Comparison of ENCODE assay signal across 9 cellular contexts in the genomic region with DNA sequence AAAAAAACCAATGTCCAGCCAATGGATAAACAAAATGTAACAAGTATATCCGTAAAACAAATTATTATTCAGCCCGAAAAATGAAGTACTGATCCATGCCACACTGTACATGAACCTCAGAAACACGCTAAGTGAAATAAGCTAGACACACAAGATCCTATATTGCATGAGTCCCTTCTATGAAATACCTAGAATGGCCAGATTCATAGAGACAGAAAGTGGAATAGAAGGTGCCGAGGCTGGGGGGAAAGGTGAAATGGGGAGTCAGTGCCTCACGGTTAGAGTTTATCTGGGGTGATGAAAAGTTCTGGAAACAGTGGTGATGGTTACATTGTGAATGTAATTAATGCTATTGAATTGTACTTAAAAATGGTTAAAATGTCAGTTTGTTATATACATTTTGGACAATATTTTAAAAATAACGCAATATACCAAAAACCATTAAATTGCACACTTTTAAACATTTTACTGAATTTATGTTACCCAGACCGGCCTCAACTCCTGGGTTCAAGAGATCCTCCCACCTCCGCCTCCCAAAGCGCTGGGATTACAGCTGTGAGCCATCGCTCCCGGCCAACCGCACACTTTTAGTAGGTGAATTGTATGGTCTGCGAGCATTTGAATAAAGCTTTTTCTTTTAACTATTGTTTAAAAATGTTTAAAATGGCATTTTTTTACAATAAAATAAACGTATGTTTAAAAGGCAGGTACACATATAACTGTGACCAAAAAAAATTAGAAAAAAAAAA. TPM values are rescaled to one million over a fixed set of nuclear protein-coding genes. Genes with fewer than 3 reads are reported as not detected.
DNase-seq lines count a peak whose midpoint lies in the region; ATAC-seq and TF ChIP-seq lines count a peak whose summit lies in the region.
"Had no signal": no experiment of that assay in that cellular context is flagged by ENCODE, and none has a peak within 500 bp of the region (broad histone marks: within the 10 kb centered on the region; RNA-seq: fewer than 3 reads in every experiment).

No MANE protein-coding gene starts in this region.

- H2BK15ac ChIP-seq in IMR-90 (ENCODE audit: low read depth, low read length): no peak overlapping the region

- H3K4me3 Mint-ChIP-seq in activated naive CD8-positive, alpha-beta T cell treated with anti-CD3 and anti-CD28 coated beads, Interleukin-2, amount 10 ng/mL, durations not matched to agents 7 days and 5 days: peak overlapping the region; percentile 99

- dilution Hi-C loops in IMR-90 (cut with HindIII; ENCODE audit: low sequenced_read_pairs, unreplicated experiment): no loop called here

- no peak overlapping the region for H4K91ac ChIP-seq in IMR-90 (ENCODE audit: insufficient read depth, low read depth, low read length)

- peaks cover 5 to 44% of the 10 kb centered on the region in 2 experiments; a peak in 3 of 4 replicates for H3K79me1 ChIP-seq in IMR-90 (ENCODE audit: low read depth in 1 of 2, low read length in 2 of 2)

- no peak overlapping the region for H3K4ac ChIP-seq in IMR-90 (ENCODE audit: low read depth, low read length)

- H3K4me3 ChIP-seq in IMR-90 (ENCODE audit: insufficient read depth, low read depth, low read length) (peak overlapping the region; percentile 87), liver (ENCODE audit: low read depth in 1 of 3, low read length in 3 of 3) (peak overlapping the region; percentile 78 to 91 (median 83)), transverse colon (peak overlapping the region; percentile 40 to 93 (median 86))

- H3K36me3 ChIP-seq in IMR-90 (ENCODE audit: control insufficient read depth, insufficient read depth, low read length) (0 out of 2 replicates have a peak, but pooled peaks cover 2% of the 10 kb centered on the region), liver (ENCODE audit: control insufficient read depth in 4 of 4, insufficient read depth in 3 of 4, low read depth in 1 of 4, low read length in 3 of 4) (no peaks in the 10 kb centered on the region), transverse colon (no peaks in the 10 kb centered on the region)

- H3K9me1 ChIP-seq in IMR-90 (ENCODE audit: insufficient read depth, low read length): peaks cover 5% of the 10 kb centered on the region; the same call in 1 of the 2 replicates

- in situ Hi-C loops in IMR-90 (cut with MboI; ENCODE audit: low sequenced_read_pairs) (no loop called here), transverse colon (cut with MboI; ENCODE audit: low pct_ligation_motif_present in 1 of 4, low pct_unique_long_range_greater_than_20kb in 1 of 4, low sequenced_read_pairs in 3 of 4) (loop anchor here in 2 of 4 donors (25.0 kb wide), 1 partner anchor 239 kb away; no protein-coding TSS in a partner anchor)

- TF ChIP-seq EP300 in transverse colon (IDR thresholded peaks at IDR 0.05; ENCODE audit: low read depth): no peak

- H2BK120ac ChIP-seq in IMR-90 (ENCODE audit: low read depth, low read length): no peak overlapping the region

- H2AK9ac ChIP-seq in IMR-90 (replicated peaks; ENCODE audit: low read depth, low read length, poor library complexity): no peak overlapping the region

- ATAC-seq in IMR-90 (ENCODE audit: low read depth): no peak
- no peak for ATAC-seq in activated naive CD8-positive, alpha-beta T cell treated with anti-CD3 and anti-CD28 coated beads, Interleukin-2, amount 10 ng/mL, durations not matched to agents 7 days and 5 days (ENCODE audit: low read depth)

- H2BK5ac ChIP-seq in IMR-90 (ENCODE audit: low read depth, low read length, poor library complexity, severe bottlenecking): peak overlapping the region; percentile 14

- H3K27ac ChIP-seq in IMR-90 (ENCODE audit: insufficient read depth, low read length) (peak overlapping the region; percentile 7; the same call in 1 of the 2 replicates), liver (ENCODE audit: low read depth in 1 of 2, low read length in 2 of 2) (peak overlapping the region; percentile 94), transverse colon (peak overlapping the region; percentile 96 to 99 (median 98))

- H3K9ac ChIP-seq in IMR-90 (ENCODE audit: low read depth, low read length): peak overlapping the region; percentile 86
- peak overlapping the region; percentile 79 to 90 for H3K9ac ChIP-seq in liver (ENCODE audit: low read depth in 1 of 2, low read length in 2 of 2)

- BruUV-seq in IMR-90 (replicated peaks; lab: Mats Ljungman, UMichigan): no TSS peak

- no peak for TF ChIP-seq POLR2A in IMR-90 (IDR thresholded peaks at IDR 0.05; ENCODE audit: low read depth, low read length)
- TF ChIP-seq POLR2A in transverse colon (IDR thresholded peaks at IDR 0.05): no peak

- no peaks in the 10 kb centered on the region for H3K27me3 ChIP-seq in IMR-90 (ENCODE audit: control insufficient read depth, insufficient read depth, low read length)
- H3K27me3 ChIP-seq in liver (ENCODE audit: control insufficient read depth in 4 of 4, insufficient read depth in 4 of 4, low read length in 3 of 4): no peaks in the 10 kb centered on the region
- H3K27me3 ChIP-seq in transverse colon: no peaks in the 10 kb centered on the region

- H4K5ac ChIP-seq in IMR-90 (ENCODE audit: low read depth, low read length): no peak overlapping the region

- no peaks in the 10 kb centered on the region for H3K27me3 Mint-ChIP-seq in activated naive CD8-positive, alpha-beta T cell treated with anti-CD3 and anti-CD28 coated beads, Interleukin-2, amount 10 ng/mL, durations not matched to agents 7 days and 5 days

- no peak overlapping the region for H3K56ac ChIP-seq in IMR-90 (ENCODE audit: extremely low read depth, insufficient read depth, low read length)

- CTCF ChIA-PET in IMR-90 (lab: Yijun Ruan, JAX): interaction anchor here (1.0 kb wide), 1 partner anchor 21 kb away, joined by 3 read pairs; no protein-coding TSS in a partner anchor

- intact Hi-C loops in IMR-90 (cut with micrococcal nuclease) (loop anchor here (2.0 to 5.0 kb wide), 2 partner anchors 69 to 249 kb away; a partner anchor contains a TSS), transverse colon (cut with DNase I; ENCODE audit: low total_unique reads) (loop anchor here (10.0 kb wide), 1 partner anchor 67 kb away; a partner anchor contains a TSS)

- TF ChIP-seq CTCF in IMR-90 (conservative IDR thresholded peaks at IDR 0.05; ENCODE audit: low read depth, low read length): no peak
- TF ChIP-seq CTCF in liver (IDR thresholded peaks at IDR 0.05; ENCODE audit: low read depth, low read length, missing input control): no peak
- peak in 1 of 5 experiments; percentile 16 for TF ChIP-seq CTCF in transverse colon (IDR thresholded peaks at IDR 0.05)

- 10% methylated on average over 2 of the region's 14 CpGs; no CpG with 5 or more reads in 1 of the 2 experiments for WGBS in IMR-90 (ENCODE audit: extremely low coverage in 2 of 2, insufficient read length in 1 of 2), 2 experiments
- 9% methylated on average over 14 of the region's 14 CpGs for WGBS in liver
- 4 to 13% methylated on average over 14 of the region's 14 CpGs for WGBS in transverse colon (ENCODE audit: low coverage in 1 of 2), 2 donors

- H3K9me3 ChIP-seq in IMR-90 (ENCODE audit: control insufficient read depth, insufficient read depth, low read length): no peaks in the 10 kb centered on the region
- peaks cover 0 to 4% (median 2%) of the 10 kb centered on the region in 4 donors for H3K9me3 ChIP-seq in liver (ENCODE audit: control insufficient read depth in 4 of 4, low read length in 3 of 4)
- no peaks in the 10 kb centered on the region for H3K9me3 ChIP-seq in transverse colon

- H3K4me1 ChIP-seq in IMR-90 (ENCODE audit: control insufficient read depth, insufficient read depth, low read length) (peaks cover 2% of the 10 kb centered on the region; the same call in 1 of the 2 replicates), liver (ENCODE audit: control insufficient read depth in 4 of 4, insufficient read depth in 4 of 4, low read length in 3 of 4) (peaks cover 4 to 19% (median 13%) of the 10 kb centered on the region in 4 donors), transverse colon (peaks cover 0 to 39% (median 18%) of the 10 kb centered on the region in 4 donors)

- H3K23ac ChIP-seq in IMR-90 (ENCODE audit: low read depth, low read length): peak overlapping the region; percentile 26; the same call in 1 of the 2 replicates

- no peak overlapping the region for H3K18ac ChIP-seq in IMR-90 (ENCODE audit: low read depth, low read length)

- H4K8ac ChIP-seq in IMR-90 (ENCODE audit: low read depth in 2 of 2, low read length in 2 of 2): peak overlapping the region in 1 of 2 experiments; percentile 24; a peak in 1 of 4 replicates

- peak overlapping the region; percentile 26 for H3K27ac Mint-ChIP-seq in activated naive CD8-positive, alpha-beta T cell treated with anti-CD3 and anti-CD28 coated beads, Interleukin-2, amount 10 ng/mL, durations not matched to agents 7 days and 5 days

- H2AK5ac ChIP-seq in IMR-90 (ENCODE audit: low read depth, low read length): no peak overlapping the region

- H2AFZ ChIP-seq in IMR-90 (replicated peaks; ENCODE audit: low read length, poor library complexity): no peak overlapping the region

- peaks cover 3% of the 10 kb centered on the region for H3K9me3 Mint-ChIP-seq in activated naive CD8-positive, alpha-beta T cell treated with anti-CD3 and anti-CD28 coated beads, Interleukin-2, amount 10 ng/mL, durations not matched to agents 7 days and 5 days

- H3K4me1 Mint-ChIP-seq in activated naive CD8-positive, alpha-beta T cell treated with anti-CD3 and anti-CD28 coated beads, Interleukin-2, amount 10 ng/mL, durations not matched to agents 7 days and 5 days: peaks cover 28% of the 10 kb centered on the region

- H3K4me2 ChIP-seq in IMR-90 (ENCODE audit: low read depth, low read length): peak overlapping the region; percentile 99

- peaks cover 38% of the 10 kb centered on the region for H3K36me3 Mint-ChIP-seq in activated naive CD8-positive, alpha-beta T cell treated with anti-CD3 and anti-CD28 coated beads, Interleukin-2, amount 10 ng/mL, durations not matched to agents 7 days and 5 days

- H2BK20ac ChIP-seq in IMR-90 (ENCODE audit: low read depth, low read length): 0 out of 2 replicates have a peak overlapping the region, but pooled peaks have one; percentile 8

- TF ChIP-seq RAD21 in IMR-90 (IDR thresholded peaks at IDR 0.05; ENCODE audit: low read length) (no peak), liver (IDR thresholded peaks at IDR 0.05) (no peak)

- POLR2A ChIA-PET in IMR-90 (lab: Charles Lee; ENCODE audit: unreplicated experiment): no interaction called here
- POLR2A ChIA-PET in activated naive CD8-positive, alpha-beta T cell treated with anti-CD3 and anti-CD28 coated beads, Interleukin-2, amount 10 ng/mL, durations not matched to agents 7 days and 5 days (lab: Charles Lee): interaction anchor here (0.6 to 3.3 kb wide), 6 partner anchors 12 to 1317 kb away, joined by 3 to 21 read pairs (median 4); a partner anchor contains a TSS

- DNase-seq in DMS53 treated with DMSO at 0.1 percent for 48 hours (lab: John Stamatoyannopoulos, UW; ENCODE audit: unreplicated experiment) (peak; percentile 6), IMR-90 (peak; percentile 53), transverse colon (peak; percentile 12), mesenteric fat pad (ENCODE audit: low spot score) (no peak), retina (no peak)
- no peak for DNase-seq in activated naive CD8-positive, alpha-beta T cell treated with anti-CD3 and anti-CD28 coated beads, Interleukin-2, amount 10 ng/mL, durations not matched to agents 7 days and 5 days
- DNase-seq in activated CD4-positive, CD25-positive, alpha-beta regulatory T cell (lab: John Stamatoyannopoulos, UW): no peak

- peaks cover 43% of the 10 kb centered on the region for H4K20me1 ChIP-seq in IMR-90 (ENCODE audit: insufficient read depth, low read length)

- peak overlapping the region; percentile 57 for H3K14ac ChIP-seq in IMR-90 (replicated peaks; ENCODE audit: low read depth, low read length)

RNA-seq across cellular contexts. Expression of a gene that starts 2.1 kb away (rescaled TPM):
- total RNA-seq in IMR-90 (2012; rRNA removed): 15.2 and 18.1 TPM in 2 replicates
- 2.5 TPM in 2 replicates for polyA plus RNA-seq in IMR-90 (2012; rRNA removed)
- polyA plus RNA-seq in IMR-90 (2012; cell fraction: cytosol; rRNA removed): 0.81 and 1.3 TPM in 2 replicates
- polyA plus RNA-seq in IMR-90 (2012; cell fraction: nucleus; rRNA removed; ENCODE audit: low replicate concordance): 1.3 and 3.3 TPM in 2 replicates
- 10 to 100 TPM; 46.9 to 48.4 TPM for total RNA-seq in activated naive CD8-positive, alpha-beta T cell treated with anti-CD3 and anti-CD28 coated beads, Interleukin-2, amount 10 ng/mL, durations not matched to agents 7 days and 5 days
- total RNA-seq in liver: 10 to 100 TPM in 1 of 2 donors, 1 to 10 TPM in 1; 9.2 to 10.0 TPM
- polyA plus RNA-seq in liver: 1 to 10 TPM; 3.4 to 5.5 TPM
- 100 to 1,000 TPM in 1 of 4 donors, 10 to 100 TPM in 3; 17.3 to 221 (median 19.5) TPM for total RNA-seq in transverse colon
- total RNA-seq in mesenteric fat pad: 29.1 TPM

RNA-seq across cellular contexts. Expression of a gene that starts 13.7 kb away (rescaled TPM):
- total RNA-seq in IMR-90 (2012; rRNA removed) (not detected in 2 replicates), liver (under 1 TPM in 1 of 2 donors, not detected in 1; 0.05 TPM), transverse colon (not detected), mesenteric fat pad (not detected)
- polyA plus RNA-seq in IMR-90 (2012; rRNA removed) (not detected in 2 replicates), liver (not detected)
- polyA plus RNA-seq in IMR-90 (2012; cell fraction: cytosol; rRNA removed): not detected in 2 replicates
- polyA plus RNA-seq in IMR-90 (2012; cell fraction: nucleus; rRNA removed; ENCODE audit: low replicate concordance): 0.03 TPM in 1 of 2 replicates, not detected in the other
- total RNA-seq in activated naive CD8-positive, alpha-beta T cell treated with anti-CD3 and anti-CD28 coated beads, Interleukin-2, amount 10 ng/mL, durations not matched to agents 7 days and 5 days: not detected
- total RNA-seq: activated CD8-positive, alpha-beta memory T cell treated with anti-CD3 and anti-CD28 coated beads for 36 hours had no signal

Comparison
In these comparisons a context has a peak if more than half of its experiments do, and no peak if none do; other contexts are left out.
1. DNase-seq: peak in DMS53 treated with DMSO at 0.1 percent for 48 hours (single experiment), IMR-90 (single experiment) and transverse colon (single experiment); none in activated naive CD8-positive, alpha-beta T cell treated with anti-CD3 and anti-CD28 coated beads, Interleukin-2, amount 10 ng/mL, durations not matched to agents 7 days and 5 days (single experiment), activated CD4-positive, CD25-positive, alpha-beta regulatory T cell (0 of 4), mesenteric fat pad (single experiment) and retina (single experiment).
2. H3K27ac ChIP-seq: peak in every context shown above with its lines; median percentile 98 in transverse colon; 94 in liver; 7 in IMR-90.
3. Peak in every context shown above with its lines, with median percentiles within 50 percentile points of each other: H3K4me3 ChIP-seq.